ENCODE assay signal across 23 cellular contexts in genomic region chr20:17772005-17772343, GRCh38.
"Had no signal": no experiment of that assay in that cellular context is flagged by ENCODE, and none has a peak within 500 bp of the region (broad histone marks: within the 10 kb centered on the region; RNA-seq: fewer than 3 reads in every experiment).

No MANE protein-coding gene starts in this region.

- DNase-seq: activated CD4-positive, alpha-beta T cell treated with anti-CD3 and anti-CD28 coated beads for 1 hour; activated gamma-delta T cell treated with Interleukin-2 at 50 U/mL for 16 hours; activated T-cell treated with anti-CD3 and anti-CD28 coated beads, Interleukin-2, amount 50 U/mL, for 1 hour; caudate nucleus; effector CD8-positive, alpha-beta T cell; glutamatergic neuron; hippocampal formation; kidney glomerular epithelial cell; mammary epithelial cell; midbrain; nucleus accumbens; stimulated activated CD4-positive, alpha-beta T cell treated with anti-CD3 and anti-CD28 coated beads, Interleukin-2, amount 100 ng/mL, for 48 hours; stimulated activated CD8-positive, alpha-beta memory T cell treated with anti-CD3 and anti-CD28 coated beads, Interleukin-4, amount 100 ng/mL, for 48 hours; stimulated activated naive B cell treated with anti-CD40 and anti-IgM and Interleukin-4, amounts not matched to agents 10 μg/mL and 1 μg/mL and 100 μg/mL, for 72 hours; T-cell; upper lobe of left lung had no signal

- FAIRE-seq: frontal cortex had no signal

- ATAC-seq: sciatic nerve; stimulated activated naive B cell treated with anti-CD40 and anti-IgM and Interleukin-4, amounts not matched to agents 10 μg/mL and 1 μg/mL and 100 μg/mL, for 72 hours; T-cell had no signal

- H3K4me3 ChIP-seq: adrenal gland, ascending aorta, left lung, upper lobe of left lung had no signal

- H3K27me3 ChIP-seq: adrenal gland, ascending aorta, brain microvascular endothelial cell, left lung, upper lobe of left lung had no signal

- H3K4me1 ChIP-seq: adrenal gland, ascending aorta had no signal

- H3K27ac ChIP-seq: ascending aorta, brain microvascular endothelial cell, VCaP had no signal

- H3K36me3 ChIP-seq: adrenal gland, ascending aorta, brain microvascular endothelial cell, left lung, upper lobe of left lung had no signal

- H3K9me3 ChIP-seq: adrenal gland, ascending aorta, left lung, upper lobe of left lung had no signal
